ENCODE assay signal across 7 cellular contexts in the genomic region with DNA sequence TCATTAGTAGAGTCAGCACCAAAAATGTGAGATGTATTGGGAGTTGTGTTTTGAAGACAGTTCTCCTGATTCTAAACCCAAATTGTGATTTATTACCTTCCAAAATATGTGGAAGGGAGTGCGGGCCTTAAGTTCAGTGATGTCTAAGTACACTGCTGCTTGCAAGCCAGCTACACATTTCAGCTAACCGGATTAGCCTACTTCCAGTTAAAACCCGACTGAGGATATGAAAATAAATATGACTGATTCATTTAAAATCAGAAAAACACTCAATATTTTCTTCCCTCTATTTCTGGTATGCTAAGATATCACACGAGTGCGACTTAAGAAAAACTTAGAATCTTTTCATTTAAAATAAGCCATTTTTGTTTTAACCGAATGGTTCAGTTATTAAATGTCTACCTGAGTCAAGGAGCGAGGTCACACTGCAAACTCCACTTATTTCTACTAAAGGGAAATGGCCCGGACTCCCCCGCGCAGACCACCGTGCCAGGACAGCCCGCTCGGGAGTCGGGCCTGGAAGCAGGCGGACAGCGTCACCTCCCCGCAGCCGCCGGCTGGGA. TPM values are rescaled to one million over a fixed set of nuclear protein-coding genes. Genes with fewer than 3 reads are reported as not detected.
DNase-seq lines count a peak whose midpoint lies in the region; ATAC-seq and TF ChIP-seq lines count a peak whose summit lies in the region.

No MANE protein-coding gene starts in this region.

- TF ChIP-seq CTCF in HFFc6 (IDR thresholded peaks at IDR 0.05) (no peak), foreskin fibroblast (IDR thresholded peaks at IDR 0.05; ENCODE audit: low read depth, low read length) (no peak), prostate gland (IDR thresholded peaks at IDR 0.05) (no peak)

- peak overlapping the region; percentile 90 to 91 for H3K27ac ChIP-seq in prostate gland

- DNase-seq in HFFc6 (no peak), T-cell (peak in 1 of 34 experiments; percentile 5), foreskin fibroblast (peak in 1 of 2 donors; percentile 52), prostate gland (ENCODE audit: low spot score) (no peak), AG08395 (ENCODE audit: low spot score) (no peak), kidney glomerular epithelial cell (lab: John Stamatoyannopoulos, UW) (no peak)
- DNase-seq in stimulated activated CD4-positive, alpha-beta T cell treated with anti-CD3 and anti-CD28 coated beads, Interleukin-4, amount 100 ng/mL, for 1 hour: no peak

- H3K4me1 ChIP-seq in prostate gland (replicated peaks): peaks cover 5% of the 10 kb centered on the region

- peak in 1 of 4 experiments; percentile 29 for ATAC-seq in T-cell (replicated peaks in 1 of 4)

- H3K4me3 ChIP-seq in foreskin fibroblast (ENCODE audit: low read depth in 1 of 2, low read length in 2 of 2): peak overlapping the region; percentile 89 to 98
- peak overlapping the region; percentile 64 to 87 for H3K4me3 ChIP-seq in prostate gland

- H3K27ac Mint-ChIP-seq in HFFc6 (peak overlapping the region; percentile 90), T-cell (no peak overlapping the region)

- H3K4me3 Mint-ChIP-seq in HFFc6 (peak overlapping the region; percentile 94), T-cell (peak overlapping the region; percentile 80 to 84 (median 80))

- H3K36me3 ChIP-seq in prostate gland: no peaks in the 10 kb centered on the region

- WGBS in prostate gland: 5% methylated on average over 19 of the region's 19 CpGs

- H3K36me3 Mint-ChIP-seq in HFFc6 (ENCODE audit: low read depth) (peaks cover 49% of the 10 kb centered on the region), T-cell (no peaks in the 10 kb centered on the region)

- H3K9me3 Mint-ChIP-seq in HFFc6 (peaks cover 3% of the 10 kb centered on the region; the same call in 1 of the 2 replicates), T-cell (no peaks in the 10 kb centered on the region)

- CTCF ChIA-PET in T-cell (lab: Charles Lee): interaction anchor here in 1 of 2 donors (1.0 kb wide), 1 partner anchor 120 kb away, joined by 3 read pairs; no protein-coding TSS in a partner anchor

- intact Hi-C loops in prostate gland (cut with DNase I): no loop called here

- no peak for TF ChIP-seq POLR2A in prostate gland (IDR thresholded peaks at IDR 0.05)

- H3K27me3 Mint-ChIP-seq in HFFc6 (ENCODE audit: insufficient read depth): no peaks in the 10 kb centered on the region
- H3K27me3 Mint-ChIP-seq in T-cell: peaks cover 0 to 31% of the 10 kb centered on the region in 2 donors

- POLR2A ChIA-PET in T-cell (lab: Charles Lee): no interaction called here

- no peaks in the 10 kb centered on the region for H3K9me3 ChIP-seq in prostate gland

- H3K27me3 ChIP-seq in prostate gland (replicated peaks; ENCODE audit: insufficient read depth): no peaks in the 10 kb centered on the region

- H3K4me1 Mint-ChIP-seq in HFFc6 (ENCODE audit: low read depth): peaks cover 49% of the 10 kb centered on the region
- H3K4me1 Mint-ChIP-seq in T-cell: peaks cover 0 to 13% (median 11%) of the 10 kb centered on the region in 3 donors

RNA-seq across cellular contexts. Expression of a gene that starts 0.8 kb away (rescaled TPM):
- total RNA-seq in HFFc6 (2021; fragmentation: NEBNext Ultra II Directional; extraction: Animal tissue kit (Norgen Biotek cat#: 25700)): 100 to 1,000 TPM; 211 to 281 (median 243) TPM
- total RNA-seq in T-cell: 1 to 10 TPM in 4 of 5 donors, under 1 TPM in 1; 0.56 to 1.2 (median 1.1) TPM
- 100 to 1,000 TPM; 132 to 250 TPM for total RNA-seq in prostate gland

Comparison
In these comparisons a context has a peak if more than half of its experiments do, and no peak if none do; other contexts are left out.
1. RNA of a gene that starts 0.8 kb away (total RNA-seq): 211 to 281 TPM in HFFc6 and 132 to 250 TPM in prostate gland; 0.56 to 1.2 TPM in T-cell; every median in the first group is over 10 times any median in the second.